14 cellular contexts compared by ENCODE assay signal in the genomic region with DNA sequence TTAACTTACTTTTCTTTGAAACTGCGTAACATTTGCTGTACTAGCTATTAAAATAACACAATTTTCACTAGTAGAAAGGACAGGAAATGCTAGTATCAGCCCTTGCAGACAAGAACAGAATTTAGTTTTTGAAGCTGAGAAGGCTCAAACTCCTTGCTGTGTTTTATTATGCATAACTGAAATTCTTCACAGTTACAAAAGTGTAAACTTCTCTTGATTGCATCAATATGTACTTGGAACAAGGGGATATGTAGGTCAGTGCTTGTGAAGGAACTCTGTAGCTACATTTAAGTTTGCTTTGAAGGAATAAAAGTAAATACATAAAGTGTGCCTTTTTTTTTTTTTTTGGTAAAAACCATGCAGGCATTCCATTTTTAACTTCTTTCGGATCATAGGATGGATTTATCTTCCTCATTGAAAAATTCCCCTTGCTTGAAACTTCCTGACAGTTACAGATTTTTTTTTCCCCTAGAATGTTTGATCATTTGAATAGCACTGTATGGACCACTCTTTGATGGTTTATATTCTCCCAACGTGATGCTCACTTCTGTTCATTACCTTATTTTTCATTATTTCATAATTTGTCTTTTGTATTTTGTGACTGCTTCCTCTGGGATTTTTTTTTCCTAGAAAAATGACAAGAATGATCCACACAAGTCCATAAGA.
A peak's percentile ranks its signal among the peaks of the same experiment; 100 is the strongest.
DNase-seq lines count a peak whose midpoint lies in the region; FAIRE-seq and TF ChIP-seq lines count a peak whose summit lies in the region.
"Had no signal": no experiment of that assay in that cellular context is flagged by ENCODE, and none has a peak within 500 bp of the region (broad histone marks: within the 10 kb centered on the region; RNA-seq: fewer than 3 reads in every experiment).

No MANE protein-coding gene starts in this region.

- no peak overlapping the region for H3K18ac ChIP-seq in H9 (ENCODE audit: insufficient read length, low read depth, low read length)

- H3K27ac Mint-ChIP-seq in H9: 0 out of 7 replicates have a peak overlapping the region, but pooled peaks of 1 of the 3 experiments have one; percentile 68

- intact Hi-C loops in kidney (cut with DNase I): no loop called here

- no peaks in the 10 kb centered on the region for H3K27me3 Mint-ChIP-seq in H9 (ENCODE audit: low read depth)

- H3K14ac ChIP-seq in H9 (ENCODE audit: insufficient read depth, low read length): no peak overlapping the region

- WGBS in smooth muscle cell (ENCODE audit: low lambda C conversion rate): 48% methylated on average over 3 of the region's 3 CpGs
- no CpG with 5 or more reads among the region's 3 CpGs for WGBS in H9 (ENCODE audit: extremely low coverage, insufficient read length, low lambda C conversion rate)

- H3K27me3 ChIP-seq in brain microvascular endothelial cell (replicated peaks): no peaks in the 10 kb centered on the region
- no peaks in the 10 kb centered on the region for H3K27me3 ChIP-seq in smooth muscle cell (ENCODE audit: low read depth)
- H3K27me3 ChIP-seq in H9 (ENCODE audit: insufficient read depth, low read length): no peaks in the 10 kb centered on the region

- H3K4me3 ChIP-seq in brain microvascular endothelial cell (ENCODE audit: low read depth, low read length) (no peak overlapping the region), kidney (ENCODE audit: low read length in 2 of 2) (peak overlapping the region in 1 of 2 donors; percentile 4), smooth muscle cell (no peak overlapping the region)
- H3K4me3 ChIP-seq: lung had no signal

- H3K9ac ChIP-seq in kidney (ENCODE audit: low read length in 2 of 2): no peak overlapping the region
- no peak overlapping the region for H3K9ac ChIP-seq in smooth muscle cell (ENCODE audit: low read depth)
- H3K9ac ChIP-seq in H9 (ENCODE audit: extremely low read depth, insufficient read length, low read length): no peak overlapping the region

- H2BK120ac ChIP-seq in H9 (ENCODE audit: low read depth, low read length, poor library complexity, severe bottlenecking): no peak overlapping the region

- H2AFZ ChIP-seq in smooth muscle cell (ENCODE audit: low read depth) (peak overlapping the region; percentile 94), H9 (ENCODE audit: low read length) (no peak overlapping the region)

- no peak overlapping the region for H2AK5ac ChIP-seq in H9 (ENCODE audit: insufficient read length, low read length)

- H2BK20ac ChIP-seq in H9 (ENCODE audit: low read depth, low read length, poor library complexity, severe bottlenecking): no peak overlapping the region

- no peaks in the 10 kb centered on the region for H3K36me3 Mint-ChIP-seq in H9 (ENCODE audit: insufficient read depth in 1 of 3, low read depth in 3 of 3)

- H3K9me3 Mint-ChIP-seq in H9: peaks cover 2 to 5% of the 10 kb centered on the region in 2 experiments; a peak in 2 of 5 replicates

- no peaks in the 10 kb centered on the region for H3K36me3 ChIP-seq in brain microvascular endothelial cell (replicated peaks)
- no peaks in the 10 kb centered on the region for H3K36me3 ChIP-seq in kidney (ENCODE audit: control insufficient read depth in 1 of 2, insufficient read depth in 2 of 2, low read length in 2 of 2)
- no peaks in the 10 kb centered on the region for H3K36me3 ChIP-seq in smooth muscle cell (ENCODE audit: low read depth)

- H3F3A ChIP-seq in smooth muscle cell (ENCODE audit: low read depth): no peaks in the 10 kb centered on the region

- H4K5ac ChIP-seq in H9 (ENCODE audit: insufficient read length, low read depth, low read length): no peak overlapping the region

- H3K4me1 ChIP-seq in kidney (ENCODE audit: control insufficient read depth in 1 of 2, insufficient read depth in 1 of 2, low read depth in 1 of 2, low read length in 2 of 2) (peaks cover 0 to 7% of the 10 kb centered on the region in 2 donors), smooth muscle cell (ENCODE audit: low read depth) (peaks cover 8% of the 10 kb centered on the region), H9 (ENCODE audit: insufficient read depth, low read length) (peaks cover 3% of the 10 kb centered on the region; the same call in 1 of the 2 replicates)

- H3K4me3 Mint-ChIP-seq in H9: no peak overlapping the region

- no peak overlapping the region for H4K8ac ChIP-seq in H9 (replicated peaks; ENCODE audit: insufficient read length, low read depth, low read length)

- H4K20me1 ChIP-seq in smooth muscle cell (ENCODE audit: low read depth) (no peaks in the 10 kb centered on the region), H9 (ENCODE audit: control insufficient read depth, insufficient read depth, insufficient read length) (no peaks in the 10 kb centered on the region)

- no peak overlapping the region for H2BK12ac ChIP-seq in H9 (ENCODE audit: insufficient read length, low read depth, low read length)

- no peaks in the 10 kb centered on the region for H3K9me3 ChIP-seq in kidney (ENCODE audit: control insufficient read depth in 1 of 2, low read length in 2 of 2)
- no peaks in the 10 kb centered on the region for H3K9me3 ChIP-seq in smooth muscle cell (replicated peaks; ENCODE audit: low read depth)
- no peaks in the 10 kb centered on the region for H3K9me3 ChIP-seq in H9 (ENCODE audit: control insufficient read depth, low read depth, low read length)

- no peaks in the 10 kb centered on the region for H3K23me2 ChIP-seq in H9 (ENCODE audit: insufficient read length, low read depth, low read length, poor library complexity, severe bottlenecking)

- in situ Hi-C loops in brain microvascular endothelial cell (cut with HindIII; ENCODE audit: low pct_ligation_motif_present, low sequenced_read_pairs): no loop called here

- no peak overlapping the region for H3T11ph ChIP-seq in H9 (ENCODE audit: low read length)

- H3K79me2 ChIP-seq in smooth muscle cell (ENCODE audit: low read depth): no peaks in the 10 kb centered on the region
- no peaks in the 10 kb centered on the region for H3K79me2 ChIP-seq in H9 (ENCODE audit: insufficient read depth, low read length)

- no peak overlapping the region for H2BK15ac ChIP-seq in H9 (ENCODE audit: low read depth, low read length)

- H3K23ac ChIP-seq in H9 (ENCODE audit: insufficient read length, low read depth, low read length): no peak overlapping the region

- no peak overlapping the region for H3K4ac ChIP-seq in H9 (ENCODE audit: low read depth, low read length)

- H2BK5ac ChIP-seq in H9 (ENCODE audit: insufficient read length, low read length): no peak overlapping the region

- H3K4me2 ChIP-seq in smooth muscle cell (peak overlapping the region; percentile 66), H9 (ENCODE audit: insufficient read depth, insufficient read length, low read length) (no peak overlapping the region)

- FAIRE-seq in kidney (lab: Jason Lieb, UNC): peak; percentile 68

- TF ChIP-seq CTCF in brain microvascular endothelial cell (IDR thresholded peaks at IDR 0.05; ENCODE audit: low read depth, low read length, missing control alignments) (no peak), kidney (IDR thresholded peaks at IDR 0.05; ENCODE audit: borderline replicate concordance, extremely low read depth, insufficient read depth) (no peak), smooth muscle cell (IDR thresholded peaks at IDR 0.05; ENCODE audit: borderline replicate concordance, insufficient read depth, poor library complexity, severe bottlenecking) (no peak), H9 (conservative IDR thresholded peaks at IDR 0.05) (no peak)

- no peaks in the 10 kb centered on the region for H3K79me1 ChIP-seq in H9 (ENCODE audit: insufficient read depth, low read depth, low read length, poor library complexity, severe bottlenecking)

- peaks cover 23 to 26% of the 10 kb centered on the region in 2 experiments for H3K4me1 Mint-ChIP-seq in H9

- H4K91ac ChIP-seq in H9 (ENCODE audit: insufficient read length, low read depth, low read length): no peak overlapping the region

- peak; percentile 70 for DNase-seq in HCEC 1CT
- no peak for DNase-seq in brain microvascular endothelial cell
- DNase-seq in kidney: no peak
- no peak for DNase-seq in smooth muscle cell (lab: John Stamatoyannopoulos, UW; ENCODE audit: unreplicated experiment)
- DNase-seq in NCI-H524 (lab: John Stamatoyannopoulos, UW): no peak
- DNase-seq in H9: no peak
- DNase-seq in activated gamma-delta T cell (lab: John Stamatoyannopoulos, UW): no peak
- no peak for DNase-seq in OCI-M2 (lab: John Stamatoyannopoulos, UW; ENCODE audit: unreplicated experiment)
- DNase-seq: activated CD4-positive, alpha-beta T cell treated with anti-CD3 and anti-CD28 coated beads for 4 hours; activated naive CD4-positive, alpha-beta T cell treated with Interleukin-2 at 50 U/mL for 16 hours; DMS153; SIG-M5; small intestine had no signal

- no peak overlapping the region for H3K56ac ChIP-seq in H9 (ENCODE audit: insufficient read length, low read depth, low read length)

- peak overlapping the region; percentile 73 for H3K27ac ChIP-seq in brain microvascular endothelial cell
- H3K27ac ChIP-seq in kidney (ENCODE audit: low read depth in 2 of 2, low read length in 2 of 2): peak overlapping the region in 1 of 2 donors; percentile 66
- peak overlapping the region; percentile 92 for H3K27ac ChIP-seq in smooth muscle cell (ENCODE audit: low read depth)
- H3K27ac ChIP-seq in H9 (ENCODE audit: insufficient read length, low read depth, low read length): no peak overlapping the region
